Comparison of ENCODE assay signal across 12 cellular contexts in the genomic region with DNA sequence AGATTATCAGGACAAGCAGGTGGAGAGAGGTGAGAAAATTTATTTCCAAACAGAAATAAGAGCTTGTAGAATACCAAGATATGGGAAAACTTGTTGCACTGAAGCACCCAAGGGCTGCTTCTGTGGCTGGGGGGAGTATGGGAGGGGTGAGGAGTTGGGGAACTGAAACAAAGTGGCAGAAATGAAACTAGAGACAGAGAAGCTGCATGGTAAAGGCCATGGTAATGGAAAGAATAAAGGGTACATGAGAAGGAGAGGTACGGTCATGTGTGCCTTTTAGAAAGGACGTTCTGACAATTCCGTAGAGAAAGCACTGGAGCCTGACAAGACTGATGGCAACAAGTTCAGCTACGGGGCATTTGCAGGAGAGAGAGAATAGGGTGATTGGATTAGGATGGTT. TPM values are rescaled to one million over a fixed set of nuclear protein-coding genes. Genes with fewer than 3 reads are reported as not detected.
DNase-seq lines count a peak whose midpoint lies in the region; ATAC-seq, FAIRE-seq and TF ChIP-seq lines count a peak whose summit lies in the region.
"Had no signal": no experiment of that assay in that cellular context is flagged by ENCODE, and none has a peak within 500 bp of the region (broad histone marks: within the 10 kb centered on the region; RNA-seq: fewer than 3 reads in every experiment).

No MANE protein-coding gene starts in this region.

- no peak for TF ChIP-seq POLR2A in GM12892 (IDR thresholded peaks at IDR 0.05; ENCODE audit: low read depth, low read length)

- FAIRE-seq in GM12892 (lab: Jason Lieb, UNC): no peak
- FAIRE-seq: endothelial cell of umbilical vein had no signal

- peak; percentile 96 for ATAC-seq in GM18517 (IDR thresholded peaks at IDR 0.05; ENCODE audit: unreplicated experiment)
- ATAC-seq in GM21528 (IDR thresholded peaks at IDR 0.05; ENCODE audit: low FRiP score, unreplicated experiment): peak; percentile 71
- peak; percentile 88 for ATAC-seq in HG03460 (IDR thresholded peaks at IDR 0.05; ENCODE audit: unreplicated experiment)

- DNase-seq in germinal center (ENCODE audit: low spot score) (peak; percentile 83), NCI-H774 (lab: John Stamatoyannopoulos, UW) (no peak), GM12892 (ENCODE audit: insufficient read length) (no peak), HPDE6-E6E7 (ENCODE audit: extremely low spot score) (no peak)
- no peak for DNase-seq in activated effector memory CD4-positive, alpha-beta T cell treated with anti-CD3 and anti-CD28 coated beads, Interleukin-2, amount 50 U/mL, for 16 hours
- DNase-seq: activated CD4-positive, CD25-positive, alpha-beta regulatory T cell; activated T-cell treated with anti-CD3 and anti-CD28 coated beads, Interleukin-2, amount 50 U/mL, for 48 hours; retina had no signal

RNA-seq across cellular contexts. Expression of a gene that starts 51.6 kb away (rescaled TPM):
- polyA plus RNA-seq in GM12892 (2012; ENCODE audit: missing spikeins): not detected
